Comparison of ENCODE assay signal across 1 cellular context in genomic region chr5:168917947-168918600, GRCh38.
TF ChIP-seq lines count a peak whose summit lies in the region.

No MANE protein-coding gene starts in this region.

TF ChIP-seq in H1, 55 proteins besides CTCF, POLR2A, EP300 and RAD21 (continued from another document):
- TF ChIP-seq GTF2F1 (IDR thresholded peaks at IDR 0.05; ENCODE audit: borderline replicate concordance, low read depth, low read length) (no peak), CTBP2 (IDR thresholded peaks at IDR 0.05; ENCODE audit: borderline replicate concordance, insufficient read depth, insufficient read length, low read length) (no peak), BACH1 (IDR thresholded peaks at IDR 0.05; ENCODE audit: low read length) (no peak), CBX5 (IDR thresholded peaks at IDR 0.05; ENCODE audit: low read depth, low read length) (no peak), TEAD4 (IDR thresholded peaks at IDR 0.05; ENCODE audit: low read depth, low read length) (no peak), MAFK (IDR thresholded peaks at IDR 0.05; ENCODE audit: low read depth, low read length) (no peak), KDM4A (IDR thresholded peaks at IDR 0.05; ENCODE audit: low read depth, low read length, severe bottlenecking) (no peak), CHD1 (IDR thresholded peaks at IDR 0.05; ENCODE audit: low read depth, low read length) (no peak), ATF2 (IDR thresholded peaks at IDR 0.05; ENCODE audit: low read length) (no peak), NANOG (IDR thresholded peaks at IDR 0.05; ENCODE audit: insufficient read depth, low read depth, low read length, poor library complexity, severe bottlenecking) (no peak)
TF ChIP-seq in H1: peak in this region for 0.
